In genomic region chr7:142808461-142808801, GRCh38 we compare ENCODE assay signal across 9 cellular contexts. TPM values are rescaled to one million over a fixed set of nuclear protein-coding genes. Genes with fewer than 3 reads are reported as not detected.
DNase-seq lines count a peak whose midpoint lies in the region; ATAC-seq and TF ChIP-seq lines count a peak whose summit lies in the region.
"Had no signal": no experiment of that assay in that cellular context is flagged by ENCODE, and none has a peak within 500 bp of the region (broad histone marks: within the 10 kb centered on the region; RNA-seq: fewer than 3 reads in every experiment).

No MANE protein-coding gene starts in this region.

- H3K79me2 ChIP-seq in H9 (ENCODE audit: insufficient read depth, low read length) = no peaks in the 10 kb centered on the region

- H3K9ac ChIP-seq in H9 (ENCODE audit: extremely low read depth, insufficient read length, low read length) = no peak overlapping the region

- H3K27ac Mint-ChIP-seq in immature natural killer cell (peak overlapping the region; percentile 97 to 100 (median 100)), H9 (no peak overlapping the region)

- no peak overlapping the region for H3K23ac ChIP-seq in H9 (ENCODE audit: insufficient read length, low read depth, low read length)

- no peaks in the 10 kb centered on the region for H4K20me1 ChIP-seq in H9 (ENCODE audit: control insufficient read depth, insufficient read depth, insufficient read length)

- no peak overlapping the region for H2AFZ ChIP-seq in H9 (ENCODE audit: low read length)

- no peaks in the 10 kb centered on the region for H3K27me3 ChIP-seq in H9 (ENCODE audit: insufficient read depth, low read length)

- no peak overlapping the region for H3K4me2 ChIP-seq in H9 (ENCODE audit: insufficient read depth, insufficient read length, low read length)

- H2AK5ac ChIP-seq in H9 (ENCODE audit: insufficient read length, low read length) = no peak overlapping the region

- H3K4me3 Mint-ChIP-seq in immature natural killer cell (peak overlapping the region; percentile 59 to 82 (median 73)), H9 (no peak overlapping the region)

- H3K56ac ChIP-seq in H9 (ENCODE audit: insufficient read length, low read depth, low read length) = no peak overlapping the region

- no peaks in the 10 kb centered on the region for H3K79me1 ChIP-seq in H9 (ENCODE audit: insufficient read depth, low read depth, low read length, poor library complexity, severe bottlenecking)

- no peak overlapping the region for H3K4ac ChIP-seq in H9 (ENCODE audit: low read depth, low read length)

- H2BK120ac ChIP-seq in H9 (ENCODE audit: low read depth, low read length, poor library complexity, severe bottlenecking) = no peak overlapping the region

- H2BK12ac ChIP-seq in H9 (ENCODE audit: insufficient read length, low read depth, low read length) = no peak overlapping the region

- H3K14ac ChIP-seq in H9 (ENCODE audit: insufficient read depth, low read length) = no peak overlapping the region

- H3K27me3 Mint-ChIP-seq in immature natural killer cell (ENCODE audit: low read depth in 3 of 3) = peaks cover 13 to 33% (median 14%) of the 10 kb centered on the region in 3 donors
- H3K27me3 Mint-ChIP-seq in H9 (ENCODE audit: low read depth) = peaks cover 51% of the 10 kb centered on the region

- H2BK5ac ChIP-seq in H9 (ENCODE audit: insufficient read length, low read length) = no peak overlapping the region

- DNase-seq in immature natural killer cell (no peak), H9 (no peak), ecto neural progenitor cell (ENCODE audit: low spot score) (no peak), AML-193 (lab: John Stamatoyannopoulos, UW) (no peak), A172 (ENCODE audit: low spot score) (no peak)
- DNase-seq: NCI-H446 treated with DMSO at 0.1 percent for 48 hours had no signal

- H3K36me3 Mint-ChIP-seq in immature natural killer cell (peaks cover 7 to 16% (median 15%) of the 10 kb centered on the region in 3 donors), H9 (ENCODE audit: insufficient read depth in 1 of 3, low read depth in 3 of 3) (peaks cover 0 to 2% (median 0%) of the 10 kb centered on the region in 3 experiments; a peak in 3 of 7 replicates)

- no peaks in the 10 kb centered on the region for H3K9me3 ChIP-seq in H9 (ENCODE audit: control insufficient read depth, low read depth, low read length)

- no peak overlapping the region for H2BK15ac ChIP-seq in H9 (ENCODE audit: low read depth, low read length)

- H4K5ac ChIP-seq in H9 (ENCODE audit: insufficient read length, low read depth, low read length) = no peak overlapping the region

- peak; percentile 22 for ATAC-seq in GM18517 (IDR thresholded peaks at IDR 0.05; ENCODE audit: unreplicated experiment)
- peak; percentile 35 for ATAC-seq in GM21723 (IDR thresholded peaks at IDR 0.05; ENCODE audit: unreplicated experiment)
- peak; percentile 21 for ATAC-seq in HG03571 (IDR thresholded peaks at IDR 0.05; ENCODE audit: unreplicated experiment)

- no peak overlapping the region for H3K27ac ChIP-seq in H9 (ENCODE audit: insufficient read length, low read depth, low read length)

- H3K4me1 Mint-ChIP-seq in immature natural killer cell (peaks cover 81% of the 10 kb centered on the region in 2 donors), H9 (peaks cover 20 to 37% of the 10 kb centered on the region in 2 experiments)

- H4K91ac ChIP-seq in H9 (ENCODE audit: insufficient read length, low read depth, low read length) = no peak overlapping the region

- H3K23me2 ChIP-seq in H9 (ENCODE audit: insufficient read length, low read depth, low read length, poor library complexity, severe bottlenecking) = no peaks in the 10 kb centered on the region

- no peak overlapping the region for H3T11ph ChIP-seq in H9 (ENCODE audit: low read length)

- no peaks in the 10 kb centered on the region for H3K9me3 Mint-ChIP-seq in immature natural killer cell
- H3K9me3 Mint-ChIP-seq in H9 = no peaks in the 10 kb centered on the region; a peak in 1 of 5 replicates

- no peak for TF ChIP-seq CTCF in H9 (conservative IDR thresholded peaks at IDR 0.05)

- H3K18ac ChIP-seq in H9 (ENCODE audit: insufficient read length, low read depth, low read length) = no peak overlapping the region

- no peak overlapping the region for H2BK20ac ChIP-seq in H9 (ENCODE audit: low read depth, low read length, poor library complexity, severe bottlenecking)

- peaks cover 4% of the 10 kb centered on the region; the same call in 1 of the 2 replicates for H3K4me1 ChIP-seq in H9 (ENCODE audit: insufficient read depth, low read length)

- H4K8ac ChIP-seq in H9 (replicated peaks; ENCODE audit: insufficient read length, low read depth, low read length) = no peak overlapping the region

RNA-seq across cellular contexts. Expression of gene PRSS2, which starts 37.7 kb away (rescaled TPM):
- not detected for polyA plus RNA-seq in immature natural killer cell
- total RNA-seq in H9 (2021) = not detected in 2 replicates
- total RNA-seq in A172 (2014; rRNA removed; shearing (Covaris generic)) = not detected in 2 replicates

RNA-seq across cellular contexts. Expression of gene EPHB6, which starts 46.4 kb away (rescaled TPM):
- polyA plus RNA-seq in immature natural killer cell = 1 to 10 TPM; 2.4 to 3.8 (median 2.6) TPM
- total RNA-seq in H9 (2021) = 9.7 and 11.6 TPM in 2 replicates
- 2.0 and 2.7 TPM in 2 replicates for total RNA-seq in A172 (2014; rRNA removed; shearing (Covaris generic))

RNA-seq across cellular contexts. Expression of gene PRSS1, which starts 59.2 kb away (rescaled TPM):
- under 1 TPM in 1 of 3 donors, not detected in 2; 0.13 TPM for polyA plus RNA-seq in immature natural killer cell
- total RNA-seq in H9 (2021) = not detected in 2 replicates
- total RNA-seq in A172 (2014; rRNA removed; shearing (Covaris generic)) = not detected in 2 replicates

Comparison
In these comparisons a context has a peak if more than half of its experiments do, and no peak if none do; other contexts are left out.
1. H3K27ac Mint-ChIP-seq: peak in immature natural killer cell (6 of 6); none in H9 (0 of 3).
2. H3K4me3 Mint-ChIP-seq: peak in immature natural killer cell (5 of 5); none in H9 (0 of 2).
3. Peak in every context shown above with its lines, with median percentiles within 50 percentile points of each other: ATAC-seq.